In genomic region chr13:75432045-75432444, GRCh38 we compare ENCODE assay signal across 14 cellular contexts. TPM values are rescaled to one million over a fixed set of nuclear protein-coding genes. Genes with fewer than 3 reads are reported as not detected.
DNase-seq lines count a peak whose midpoint lies in the region; ATAC-seq and TF ChIP-seq lines count a peak whose summit lies in the region.
"Had no signal": no experiment of that assay in that cellular context is flagged by ENCODE, and none has a peak within 500 bp of the region (broad histone marks: within the 10 kb centered on the region; RNA-seq: fewer than 3 reads in every experiment).

No MANE protein-coding gene starts in this region.

- no peak for DNase-seq in Right ventricle myocardium inferior (ENCODE audit: missing footprints)
- no peak for DNase-seq in right atrium auricular region (ENCODE audit: low spot score)
- no peak for DNase-seq in WTC11 (ENCODE audit: low spot score)
- no peak for DNase-seq in left ventricle myocardium superior
- no peak for DNase-seq in upper lobe of right lung
- DNase-seq in activated naive CD8-positive, alpha-beta T cell treated with anti-CD3 and anti-CD28 coated beads for 36 hours = no peak
- no peak for DNase-seq in ureter (ENCODE audit: low spot score)
- DNase-seq: activated CD8-positive, alpha-beta memory T cell treated with anti-CD3 and anti-CD28 coated beads for 24 hours; effector CD8-positive, alpha-beta T cell; NCI-H1105; T-helper 1 cell had no signal

- POLR2A ChIA-PET in WTC11 (lab: Charles Lee) = no interaction called here

- CTCF ChIA-PET in WTC11 (lab: Charles Lee) = interaction anchor here (1.0 to 1.8 kb wide), 9 partner anchors 8 to 118 kb away, joined by 3 to 12 read pairs (median 3); partner anchors contain the start of genes TBC1D4 and UCHL3

- ATAC-seq in Right ventricle myocardium inferior (peak; percentile 16), WTC11 (peak; percentile 72), left ventricle myocardium superior (peak; percentile 19), upper lobe of right lung (peak; percentile 31), GM21367 (IDR thresholded peaks at IDR 0.05; ENCODE audit: unreplicated experiment) (no peak)
- ATAC-seq: natural killer cell treated with Interleukin-12 subunit alpha and Interleukin-12 subunit beta and Interleukin-15 and Interleukin-18, amount 100 ng/mL, for 72 hours; stimulated activated effector memory CD8-positive, alpha-beta T cell treated with anti-CD3 and anti-CD28 coated beads, Interleukin-12 subunit alpha, Interleukin-12 subunit beta, amount 100 ng/mL, for 72 hours had no signal

- TF ChIP-seq CTCF in right atrium auricular region (IDR thresholded peaks at IDR 0.05) (peak in 1 of 2 donors; percentile 23), WTC11 (IDR thresholded peaks at IDR 0.05) (no peak), upper lobe of right lung (IDR thresholded peaks at IDR 0.05) (no peak)

- H3K36me3 Mint-ChIP-seq in WTC11 = peaks cover 4% of the 10 kb centered on the region; the same call in 1 of the 2 replicates
- no peaks in the 10 kb centered on the region for H3K36me3 Mint-ChIP-seq in activated naive CD8-positive, alpha-beta T cell treated with anti-CD3 and anti-CD28 coated beads for 36 hours
- H3K36me3 Mint-ChIP-seq: stimulated activated effector memory CD8-positive, alpha-beta T cell treated with anti-CD3 and anti-CD28 coated beads, Interleukin-12 subunit alpha, Interleukin-12 subunit beta, amount 100 ng/mL, for 72 hours had no signal

- no peaks in the 10 kb centered on the region for H3K36me3 ChIP-seq in right atrium auricular region
- no peaks in the 10 kb centered on the region for H3K36me3 ChIP-seq in upper lobe of right lung

- intact Hi-C loops in Right ventricle myocardium inferior (cut with DNase I) (no loop called here), left ventricle myocardium superior (cut with micrococcal nuclease) (no loop called here), upper lobe of right lung (cut with DNase I) (no loop called here)

- H3K4me1 ChIP-seq in right atrium auricular region (peaks cover 0 to 7% of the 10 kb centered on the region in 2 donors), upper lobe of right lung (peaks cover 4% of the 10 kb centered on the region)

- no peaks in the 10 kb centered on the region for H3K9me3 ChIP-seq in right atrium auricular region
- no peaks in the 10 kb centered on the region for H3K9me3 ChIP-seq in upper lobe of right lung

- no peak overlapping the region for H3K4me3 Mint-ChIP-seq in WTC11
- H3K4me3 Mint-ChIP-seq in activated naive CD8-positive, alpha-beta T cell treated with anti-CD3 and anti-CD28 coated beads for 36 hours = no peak overlapping the region
- H3K4me3 Mint-ChIP-seq: natural killer cell treated with Interleukin-12 subunit alpha and Interleukin-12 subunit beta and Interleukin-15 and Interleukin-18, amount 100 ng/mL, for 72 hours; stimulated activated effector memory CD8-positive, alpha-beta T cell treated with anti-CD3 and anti-CD28 coated beads, Interleukin-12 subunit alpha, Interleukin-12 subunit beta, amount 100 ng/mL, for 72 hours had no signal

- H3K4me1 Mint-ChIP-seq in WTC11 = peaks cover 14% of the 10 kb centered on the region
- no peaks in the 10 kb centered on the region for H3K4me1 Mint-ChIP-seq in activated naive CD8-positive, alpha-beta T cell treated with anti-CD3 and anti-CD28 coated beads for 36 hours
- H3K4me1 Mint-ChIP-seq: stimulated activated effector memory CD8-positive, alpha-beta T cell treated with anti-CD3 and anti-CD28 coated beads, Interleukin-12 subunit alpha, Interleukin-12 subunit beta, amount 100 ng/mL, for 72 hours had no signal

- 0 out of 2 replicates have a peak overlapping the region, but pooled peaks have one; percentile 6 for H3K27ac Mint-ChIP-seq in WTC11
- no peak overlapping the region for H3K27ac Mint-ChIP-seq in activated naive CD8-positive, alpha-beta T cell treated with anti-CD3 and anti-CD28 coated beads for 36 hours
- H3K27ac Mint-ChIP-seq: natural killer cell treated with Interleukin-12 subunit alpha and Interleukin-12 subunit beta and Interleukin-15 and Interleukin-18, amount 100 ng/mL, for 72 hours; stimulated activated effector memory CD8-positive, alpha-beta T cell treated with anti-CD3 and anti-CD28 coated beads, Interleukin-12 subunit alpha, Interleukin-12 subunit beta, amount 100 ng/mL, for 72 hours had no signal

- H3K27me3 Mint-ChIP-seq in WTC11 (ENCODE audit: low read depth) = no peaks in the 10 kb centered on the region
- peaks cover 20% of the 10 kb centered on the region for H3K27me3 Mint-ChIP-seq in activated naive CD8-positive, alpha-beta T cell treated with anti-CD3 and anti-CD28 coated beads for 36 hours

- no peak overlapping the region for H3K4me3 ChIP-seq in right atrium auricular region
- H3K4me3 ChIP-seq in upper lobe of right lung = no peak overlapping the region

- H3K27me3 ChIP-seq in right atrium auricular region = no peaks in the 10 kb centered on the region
- no peaks in the 10 kb centered on the region for H3K27me3 ChIP-seq in upper lobe of right lung

- H3K9me3 Mint-ChIP-seq in WTC11 = peaks cover 4% of the 10 kb centered on the region
- no peaks in the 10 kb centered on the region for H3K9me3 Mint-ChIP-seq in activated naive CD8-positive, alpha-beta T cell treated with anti-CD3 and anti-CD28 coated beads for 36 hours
- H3K9me3 Mint-ChIP-seq: natural killer cell treated with Interleukin-12 subunit alpha and Interleukin-12 subunit beta and Interleukin-15 and Interleukin-18, amount 100 ng/mL, for 72 hours; stimulated activated effector memory CD8-positive, alpha-beta T cell treated with anti-CD3 and anti-CD28 coated beads, Interleukin-12 subunit alpha, Interleukin-12 subunit beta, amount 100 ng/mL, for 72 hours had no signal

- H3K27ac ChIP-seq in right atrium auricular region (peak overlapping the region in 1 of 2 donors; percentile 73), upper lobe of right lung (no peak overlapping the region)

TF ChIP-seq in WTC11, 78 proteins besides CTCF, POLR2A, EP300 and RAD21:
- TF ChIP-seq CDX4 (CRISPR knock-in tag; IDR thresholded peaks at IDR 0.05; ENCODE audit: borderline replicate concordance) (no peak), ZBTB21 (CRISPR knock-in tag; IDR thresholded peaks at IDR 0.05; ENCODE audit: borderline replicate concordance) (no peak), PRDM15 (CRISPR knock-in tag; IDR thresholded peaks at IDR 0.05) (no peak), ELF4 (CRISPR knock-in tag; IDR thresholded peaks at IDR 0.05; ENCODE audit: low read depth) (no peak), GABPB1 (CRISPR knock-in tag; IDR thresholded peaks at IDR 0.05) (no peak), ATF6 (CRISPR knock-in tag; IDR thresholded peaks at IDR 0.05) (no peak)
TF ChIP-seq in WTC11: peak in this region for 0.

RNA-seq across cellular contexts. Expression of gene TBC1D4, which starts 49.9 kb away (rescaled TPM):
- 86.8 TPM for total RNA-seq in Right ventricle myocardium inferior
- total RNA-seq in right atrium auricular region = 100 to 1,000 TPM in 1 of 2 donors, 10 to 100 TPM in 1; 64.3 to 162 TPM
- 30.1 to 37.1 TPM (median 30.4 TPM) in 3 replicates for total RNA-seq in WTC11 (2021)
- total RNA-seq in left ventricle myocardium superior = 116 TPM
- total RNA-seq in upper lobe of right lung = 26.1 TPM
- total RNA-seq in activated naive CD8-positive, alpha-beta T cell treated with anti-CD3 and anti-CD28 coated beads for 36 hours = 10 to 100 TPM; 41.7 to 46.1 TPM
- total RNA-seq in ureter = 28.3 TPM
